In the genomic region with DNA sequence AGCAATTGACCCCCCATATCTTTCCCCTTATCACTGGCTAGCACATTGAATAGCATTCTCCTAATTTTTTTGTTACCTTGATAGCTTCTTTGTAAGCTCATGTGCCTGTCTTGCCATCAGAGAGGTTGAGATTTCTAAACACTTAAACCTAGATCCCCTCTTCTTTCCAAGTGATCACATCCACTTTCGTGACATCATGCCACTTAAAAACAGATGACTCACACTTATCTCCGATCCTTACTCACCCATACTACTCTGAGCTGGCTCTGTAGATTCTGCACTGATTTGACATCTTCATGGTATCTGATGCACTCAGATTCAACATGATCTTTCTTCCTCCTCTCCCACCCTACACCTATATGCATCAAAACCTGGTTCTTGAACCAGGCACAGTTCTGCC, we compare ENCODE assay signal across 14 cellular contexts. TPM values are rescaled to one million over a fixed set of nuclear protein-coding genes. Genes with fewer than 3 reads are reported as not detected.
DNase-seq lines count a peak whose midpoint lies in the region; ATAC-seq and TF ChIP-seq lines count a peak whose summit lies in the region.
"Had no signal": no experiment of that assay in that cellular context is flagged by ENCODE, and none has a peak within 500 bp of the region (broad histone marks: within the 10 kb centered on the region; RNA-seq: fewer than 3 reads in every experiment).

No MANE protein-coding gene starts in this region.

- peak; percentile 16 for DNase-seq in AG04450 (ENCODE audit: low read depth, low spot score)
- DNase-seq in H4 (ENCODE audit: low spot score), result peak; percentile 19
- DNase-seq in foreskin fibroblast, result peak; percentile 62 to 76
- no peak for DNase-seq in NCI-H2196 treated with DMSO at 0.1 percent for 48 hours (lab: John Stamatoyannopoulos, UW; ENCODE audit: unreplicated experiment)
- no peak for DNase-seq in T-helper 17 cell
- DNase-seq: activated CD4-positive, alpha-beta T cell treated with anti-CD3 and anti-CD28 coated beads, Interleukin-2, amount 50 U/mL, for 48 hours; activated naive CD4-positive, alpha-beta T cell treated with Interleukin-2 at 50 U/mL for 16 hours; CD4-positive, CD25-positive, alpha-beta regulatory T cell; NCI-H345; psoas muscle; T-helper 9 cell had no signal

- CTCF ChIA-PET in AG04450 (lab: Charles Lee), result no interaction called here

- H3K4me3 ChIP-seq in AG04450 (ENCODE audit: low read depth, low read length), result no peak overlapping the region
- no peak overlapping the region for H3K4me3 ChIP-seq in foreskin fibroblast (ENCODE audit: low read depth in 1 of 2, low read length in 2 of 2)
- H3K4me3 ChIP-seq: psoas muscle had no signal

- peak; percentile 77 for ATAC-seq in SK-N-SH treated with all-trans-retinoic acid at 6 μM for 48 hours
- ATAC-seq in HG03097 (IDR thresholded peaks at IDR 0.05; ENCODE audit: low FRiP score, unreplicated experiment), result no peak
- no peak for ATAC-seq in T-helper 17 cell
- ATAC-seq in HG03432 (IDR thresholded peaks at IDR 0.05; ENCODE audit: unreplicated experiment), result no peak
- ATAC-seq: psoas muscle had no signal

- no peak overlapping the region for H3K4me3 Mint-ChIP-seq in T-helper 17 cell
- H3K4me3 Mint-ChIP-seq: CD4-positive, CD25-positive, alpha-beta regulatory T cell had no signal

- POLR2A ChIA-PET in AG04450 (lab: Yijun Ruan, JAX), result interaction anchor here (0.5 kb wide), 1 partner anchor 8 kb away, joined by 7 read pairs; no protein-coding TSS in a partner anchor

- H3K27ac ChIP-seq in AG04450 (ENCODE audit: low read depth, low read length), result no peak overlapping the region
- H3K27ac ChIP-seq: psoas muscle had no signal

- H3K36me3 Mint-ChIP-seq in T-helper 17 cell (ENCODE audit: low read depth), result no peaks in the 10 kb centered on the region
- H3K36me3 Mint-ChIP-seq: CD4-positive, CD25-positive, alpha-beta regulatory T cell had no signal

- H3K27ac Mint-ChIP-seq in T-helper 17 cell, result no peak overlapping the region
- H3K27ac Mint-ChIP-seq: CD4-positive, CD25-positive, alpha-beta regulatory T cell had no signal

- peaks cover 23% of the 10 kb centered on the region for H3K27me3 Mint-ChIP-seq in T-helper 17 cell

- H3K27me3 ChIP-seq in AG04450 (ENCODE audit: control insufficient read depth, insufficient read depth, low read length), result no peaks in the 10 kb centered on the region

- peaks cover 2% of the 10 kb centered on the region; the same call in 1 of the 2 replicates for H3K9me3 ChIP-seq in AG04450 (ENCODE audit: control insufficient read depth, insufficient read depth, low read length)
- no peaks in the 10 kb centered on the region for H3K9me3 ChIP-seq in T-helper 17 cell (ENCODE audit: control insufficient read depth, low read length, poor library complexity, severe bottlenecking)
- H3K9me3 ChIP-seq: psoas muscle had no signal

- H3K4me1 Mint-ChIP-seq in T-helper 17 cell, result no peaks in the 10 kb centered on the region
- H3K4me1 Mint-ChIP-seq: CD4-positive, CD25-positive, alpha-beta regulatory T cell had no signal

- no peak for TF ChIP-seq CTCF in AG04450 (IDR thresholded peaks at IDR 0.05; ENCODE audit: low read depth, low read length)
- TF ChIP-seq CTCF in foreskin fibroblast (IDR thresholded peaks at IDR 0.05; ENCODE audit: low read depth, low read length), result no peak

TF ChIP-seq in SK-N-SH treated with all-trans-retinoic acid at 6 μM for 48 hours, 23 proteins besides CTCF, POLR2A, EP300 and RAD21:
- TF ChIP-seq, protein P1, sequence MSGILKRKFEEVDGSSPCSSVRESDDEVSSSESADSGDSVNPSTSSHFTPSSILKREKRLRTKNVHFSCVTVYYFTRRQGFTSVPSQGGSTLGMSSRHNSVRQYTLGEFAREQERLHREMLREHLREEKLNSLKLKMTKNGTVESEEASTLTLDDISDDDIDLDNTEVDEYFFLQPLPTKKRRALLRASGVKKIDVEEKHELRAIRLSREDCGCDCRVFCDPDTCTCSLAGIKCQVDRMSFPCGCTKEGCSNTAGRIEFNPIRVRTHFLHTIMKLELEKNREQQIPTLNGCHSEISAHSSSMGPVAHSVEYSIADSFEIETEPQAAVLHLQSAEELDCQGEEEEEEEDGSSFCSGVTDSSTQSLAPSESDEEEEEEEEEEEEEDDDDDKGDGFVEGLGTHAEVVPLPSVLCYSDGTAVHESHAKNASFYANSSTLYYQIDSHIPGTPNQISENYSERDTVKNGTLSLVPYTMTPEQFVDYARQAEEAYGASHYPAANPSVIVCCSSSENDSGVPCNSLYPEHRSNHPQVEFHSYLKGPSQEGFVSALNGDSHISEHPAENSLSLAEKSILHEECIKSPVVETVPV (CRISPR knock-in tag; IDR thresholded peaks at IDR 0.05), result no peak
- peak; percentile 55; the same call in 1 of the 2 replicates for TF ChIP-seq ISL1 (CRISPR knock-in tag; IDR thresholded peaks at IDR 0.05)

RNA-seq across cellular contexts. Expression of gene GPR137C, which starts 10.5 kb away (rescaled TPM):
- polyA plus RNA-seq in AG04450 (2011; rRNA removed), result 0.97 and 1.3 TPM in 2 replicates
- 0.37 and 1.3 TPM in 2 replicates for polyA minus RNA-seq in AG04450 (2011; rRNA and poly(A)+ RNA removed)
- 0.49 and 0.89 TPM in 2 replicates for total RNA-seq in H4 (2014; rRNA removed; shearing (Covaris generic))
- under 1 TPM; 0.37 to 0.70 TPM for total RNA-seq in T-helper 17 cell

RNA-seq across cellular contexts. Expression of gene TXNDC16, which starts 10.8 kb away (rescaled TPM):
- 2.5 and 3.8 TPM in 2 replicates for polyA plus RNA-seq in AG04450 (2011; rRNA removed)
- 1.5 and 2.5 TPM in 2 replicates for polyA minus RNA-seq in AG04450 (2011; rRNA and poly(A)+ RNA removed)
- total RNA-seq in H4 (2014; rRNA removed; shearing (Covaris generic)), result 3.9 and 5.0 TPM in 2 replicates
- total RNA-seq in T-helper 17 cell, result 10 to 100 TPM in 1 of 2 donors, 1 to 10 TPM in 1; 9.4 to 13.7 TPM

Comparison
In these comparisons a context has a peak if more than half of its experiments do, and no peak if none do; other contexts are left out.
1. DNase-seq: peak in AG04450 (single experiment), H4 (single experiment) and foreskin fibroblast (2 of 2); none in NCI-H2196 treated with DMSO at 0.1 percent for 48 hours (single experiment) and T-helper 17 cell (0 of 3).